ENCODE assay signal across 8 cellular contexts in the genomic region with DNA sequence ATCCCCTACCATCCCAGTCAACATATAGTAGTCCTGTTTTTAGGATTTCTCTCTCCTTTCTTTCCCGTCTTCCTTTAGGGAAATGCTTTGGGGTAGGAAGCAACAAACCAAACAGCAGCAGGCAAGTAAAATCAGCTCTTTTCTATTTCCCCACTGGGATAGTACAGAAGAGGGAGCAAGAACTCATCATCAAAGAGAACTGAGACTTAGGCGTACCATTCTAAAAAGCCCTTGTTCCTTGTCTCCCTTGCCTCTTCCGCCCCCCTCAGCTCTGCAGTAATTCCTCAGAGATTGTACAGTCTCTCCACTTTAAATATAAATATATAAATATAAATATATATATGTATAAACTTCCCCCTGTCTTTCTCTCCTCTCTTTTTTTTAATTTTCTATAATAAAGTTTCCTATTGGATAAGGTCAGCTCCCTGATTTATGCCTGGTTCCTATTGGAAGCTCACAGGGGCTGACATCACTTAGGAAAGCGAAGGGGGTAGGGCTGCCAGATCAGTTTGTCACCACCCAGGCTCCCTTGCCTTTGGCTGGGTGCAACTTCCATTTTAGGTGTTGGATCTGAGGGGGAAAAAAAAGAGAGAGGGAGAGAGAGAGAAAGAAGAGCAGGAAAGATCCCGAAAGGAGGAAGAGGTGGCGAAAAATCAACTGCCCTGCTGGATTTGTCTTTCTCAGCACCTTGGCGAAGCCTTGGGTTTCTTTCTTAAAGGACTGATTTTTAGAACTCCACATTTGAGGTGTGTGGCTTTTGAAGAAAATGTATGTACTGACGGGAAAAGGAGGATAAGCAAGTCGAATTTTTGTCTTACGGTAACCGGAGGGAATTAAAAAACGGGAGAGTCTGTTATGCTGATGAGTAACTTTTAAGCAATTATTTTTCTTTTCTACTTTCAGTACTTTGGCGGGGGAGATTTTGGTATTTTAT. TPM values are rescaled to one million over a fixed set of nuclear protein-coding genes. Genes with fewer than 3 reads are reported as not detected.
DNase-seq lines count a peak whose midpoint lies in the region; ATAC-seq and TF ChIP-seq lines count a peak whose summit lies in the region.

A gene with protein sequence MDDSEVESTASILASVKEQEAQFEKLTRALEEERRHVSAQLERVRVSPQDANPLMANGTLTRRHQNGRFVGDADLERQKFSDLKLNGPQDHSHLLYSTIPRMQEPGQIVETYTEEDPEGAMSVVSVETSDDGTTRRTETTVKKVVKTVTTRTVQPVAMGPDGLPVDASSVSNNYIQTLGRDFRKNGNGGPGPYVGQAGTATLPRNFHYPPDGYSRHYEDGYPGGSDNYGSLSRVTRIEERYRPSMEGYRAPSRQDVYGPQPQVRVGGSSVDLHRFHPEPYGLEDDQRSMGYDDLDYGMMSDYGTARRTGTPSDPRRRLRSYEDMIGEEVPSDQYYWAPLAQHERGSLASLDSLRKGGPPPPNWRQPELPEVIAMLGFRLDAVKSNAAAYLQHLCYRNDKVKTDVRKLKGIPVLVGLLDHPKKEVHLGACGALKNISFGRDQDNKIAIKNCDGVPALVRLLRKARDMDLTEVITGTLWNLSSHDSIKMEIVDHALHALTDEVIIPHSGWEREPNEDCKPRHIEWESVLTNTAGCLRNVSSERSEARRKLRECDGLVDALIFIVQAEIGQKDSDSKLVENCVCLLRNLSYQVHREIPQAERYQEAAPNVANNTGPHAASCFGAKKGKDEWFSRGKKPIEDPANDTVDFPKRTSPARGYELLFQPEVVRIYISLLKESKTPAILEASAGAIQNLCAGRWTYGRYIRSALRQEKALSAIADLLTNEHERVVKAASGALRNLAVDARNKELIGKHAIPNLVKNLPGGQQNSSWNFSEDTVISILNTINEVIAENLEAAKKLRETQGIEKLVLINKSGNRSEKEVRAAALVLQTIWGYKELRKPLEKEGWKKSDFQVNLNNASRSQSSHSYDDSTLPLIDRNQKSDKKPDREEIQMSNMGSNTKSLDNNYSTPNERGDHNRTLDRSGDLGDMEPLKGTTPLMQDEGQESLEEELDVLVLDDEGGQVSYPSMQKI (plus strand): TSS at position 502 of the 934 bp plus-strand sequence. CDS start 29,677 bp downstream, outside the sequence.

- peak within 1 kb of the TSS; percentile 48 for H3K4me3 Mint-ChIP-seq in CD8-positive, alpha-beta T cell

- no peak for TF ChIP-seq CTCF in CD8-positive, alpha-beta T cell (IDR thresholded peaks at IDR 0.05)
- TF ChIP-seq CTCF in breast epithelium (IDR thresholded peaks at IDR 0.05) = peak in 1 of 3 donors; percentile 31

- H3K27me3 ChIP-seq in CD8-positive, alpha-beta T cell (ENCODE audit: insufficient read depth, low read length) = no peaks in the 10 kb centered on the region
- no peaks in the 10 kb centered on the region for H3K27me3 ChIP-seq in breast epithelium
- no peaks in the 10 kb centered on the region for H3K27me3 ChIP-seq in iPS-15b (ENCODE audit: control insufficient read depth, insufficient read depth, low read length)

- H3K27me3 Mint-ChIP-seq in CD8-positive, alpha-beta T cell (ENCODE audit: low read depth) = no peaks in the 10 kb centered on the region

- H3K9me3 ChIP-seq in CD8-positive, alpha-beta T cell (ENCODE audit: low read length) = no peaks in the 10 kb centered on the region
- H3K9me3 ChIP-seq in breast epithelium = no peaks in the 10 kb centered on the region
- H3K9me3 ChIP-seq in iPS-15b (ENCODE audit: control insufficient read depth, insufficient read depth, low read length) = no peaks in the 10 kb centered on the region

- no peak within 1 kb of the TSS for H3K4me3 ChIP-seq in CD8-positive, alpha-beta T cell (ENCODE audit: low read depth, low read length)
- H3K4me3 ChIP-seq in breast epithelium (peak within 1 kb of the TSS; percentile 65 to 71 (median 65)), iPS-15b (ENCODE audit: low read depth, low read length) (peak within 1 kb of the TSS; percentile 92)

- peaks cover 19% of the 10 kb centered on the region for H3K4me1 Mint-ChIP-seq in CD8-positive, alpha-beta T cell (ENCODE audit: low read depth)

- intact Hi-C loops in CD8-positive, alpha-beta T cell (cut with DNase I, micrococcal nuclease) = no loop called here
- intact Hi-C loops in breast epithelium (cut with DNase I; ENCODE audit: low total_unique reads) = no loop called here

- no peaks in the 10 kb centered on the region for H3K9me3 Mint-ChIP-seq in CD8-positive, alpha-beta T cell

- no peaks in the 10 kb centered on the region for H3K36me3 ChIP-seq in CD8-positive, alpha-beta T cell (ENCODE audit: insufficient read depth, low read length)
- H3K36me3 ChIP-seq in breast epithelium (no peaks in the 10 kb centered on the region), iPS-15b (ENCODE audit: control insufficient read depth, insufficient read depth, low read length) (no peaks in the 10 kb centered on the region)

- H3K27ac ChIP-seq in CD8-positive, alpha-beta T cell (ENCODE audit: low read depth, low read length) = no peak within 1 kb of the TSS
- H3K27ac ChIP-seq in breast epithelium = peak within 1 kb of the TSS; percentile 92 to 97

- POLR2A ChIA-PET in CD8-positive, alpha-beta T cell (lab: Charles Lee) = interaction anchor here (1.6 kb wide), 1 partner anchor 20 kb away, joined by 4 read pairs; the partner anchor contains the start of gene SELENOH

- CTCF ChIA-PET in CD8-positive, alpha-beta T cell (lab: Charles Lee) = interaction anchor here (0.6 to 4.3 kb wide), 2 partner anchors 39 to 864 kb away, joined by 3 to 20 read pairs; no protein-coding TSS in a partner anchor

- ATAC-seq in CD8-positive, alpha-beta T cell = no peak
- peak; percentile 85 for ATAC-seq in GM19035 (IDR thresholded peaks at IDR 0.05; ENCODE audit: unreplicated experiment)
- ATAC-seq in HG03196 (IDR thresholded peaks at IDR 0.05; ENCODE audit: unreplicated experiment) = peak; percentile 94
- no peak for ATAC-seq in activated CD4-positive, CD25-positive, alpha-beta regulatory T cell treated with anti-CD3 and anti-CD28 coated beads, Interleukin-2, amount 50 U/mL, for 24 hours

- H3K36me3 Mint-ChIP-seq in CD8-positive, alpha-beta T cell = peaks cover 2% of the 10 kb centered on the region

- H3K4me1 ChIP-seq in CD8-positive, alpha-beta T cell (ENCODE audit: insufficient read depth, low read length) = no peaks in the 10 kb centered on the region
- peaks cover 0 to 7% of the 10 kb centered on the region in 2 donors for H3K4me1 ChIP-seq in breast epithelium
- H3K4me1 ChIP-seq in iPS-15b (ENCODE audit: control insufficient read depth, insufficient read depth, low read length) = peaks cover 9% of the 10 kb centered on the region

- peak within 1 kb of the TSS; percentile 98 for H3K9ac ChIP-seq in iPS-15b (ENCODE audit: low read depth, low read length)

- TF ChIP-seq POLR2A in breast epithelium (IDR thresholded peaks at IDR 0.05) = peak; percentile 79

- no peak for DNase-seq in CD8-positive, alpha-beta T cell
- peak; percentile 89 for DNase-seq in NCI-H82 treated with DMSO at 0.1 percent for 48 hours (lab: John Stamatoyannopoulos, UW; ENCODE audit: unreplicated experiment)
- DNase-seq in breast epithelium (ENCODE audit: low spot score in 2 of 2) = peak; percentile 89 to 96
- peak; percentile 97 for DNase-seq in renal cortical epithelial cell (ENCODE audit: low read depth)

- no peak within 1 kb of the TSS for H3K27ac Mint-ChIP-seq in CD8-positive, alpha-beta T cell

RNA-seq across cellular contexts. Expression of the gene that starts here (rescaled TPM):
- 10 to 100 TPM; 12.3 to 14.0 TPM for total RNA-seq in CD8-positive, alpha-beta T cell
- 100 to 1,000 TPM in 2 of 3 donors, 10 to 100 TPM in 1; 82.1 to 259 (median 175) TPM for total RNA-seq in breast epithelium
- 157 and 260 TPM in 2 replicates for total RNA-seq in renal cortical epithelial cell

Comparison
In these comparisons a context has a peak if more than half of its experiments do, and no peak if none do; other contexts are left out.
1. RNA of the gene that starts here (total RNA-seq): 157 to 260 TPM in renal cortical epithelial cell and 82.1 to 259 TPM in breast epithelium; 12.3 to 14.0 TPM in CD8-positive, alpha-beta T cell; every median in the first group is over 4 times any median in the second.
2. ATAC-seq: peak in GM19035 (single experiment) and HG03196 (single experiment); none in CD8-positive, alpha-beta T cell (single experiment) and activated CD4-positive, CD25-positive, alpha-beta regulatory T cell treated with anti-CD3 and anti-CD28 coated beads, Interleukin-2, amount 50 U/mL, for 24 hours (0 of 2).
3. DNase-seq: peak in NCI-H82 treated with DMSO at 0.1 percent for 48 hours (single experiment), breast epithelium (2 of 2) and renal cortical epithelial cell (single experiment); none in CD8-positive, alpha-beta T cell (0 of 7).